1 cellular context compared by ENCODE assay signal in genomic region chr16:87303431-87303930, GRCh38.
TF ChIP-seq lines count a peak whose summit lies in the region.

No MANE protein-coding gene starts in this region.

TF ChIP-seq in GM23338, 12 proteins besides CTCF, POLR2A, EP300 and RAD21 (continued from another document):
- TF ChIP-seq, protein P1, sequence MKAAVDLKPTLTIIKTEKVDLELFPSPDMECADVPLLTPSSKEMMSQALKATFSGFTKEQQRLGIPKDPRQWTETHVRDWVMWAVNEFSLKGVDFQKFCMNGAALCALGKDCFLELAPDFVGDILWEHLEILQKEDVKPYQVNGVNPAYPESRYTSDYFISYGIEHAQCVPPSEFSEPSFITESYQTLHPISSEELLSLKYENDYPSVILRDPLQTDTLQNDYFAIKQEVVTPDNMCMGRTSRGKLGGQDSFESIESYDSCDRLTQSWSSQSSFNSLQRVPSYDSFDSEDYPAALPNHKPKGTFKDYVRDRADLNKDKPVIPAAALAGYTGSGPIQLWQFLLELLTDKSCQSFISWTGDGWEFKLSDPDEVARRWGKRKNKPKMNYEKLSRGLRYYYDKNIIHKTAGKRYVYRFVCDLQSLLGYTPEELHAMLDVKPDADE (IDR thresholded peaks at IDR 0.05) = no peak
- TF ChIP-seq JUNB (IDR thresholded peaks at IDR 0.05; ENCODE audit: unreplicated experiment) (no peak), CREB1 (CRISPR knock-in tag; IDR thresholded peaks at IDR 0.05; ENCODE audit: low read depth) (no peak), NANOG (IDR thresholded peaks at IDR 0.05; ENCODE audit: borderline replicate concordance) (no peak), REST (IDR thresholded peaks at IDR 0.05; ENCODE audit: unreplicated experiment) (no peak)
- TF ChIP-seq, protein P2, sequence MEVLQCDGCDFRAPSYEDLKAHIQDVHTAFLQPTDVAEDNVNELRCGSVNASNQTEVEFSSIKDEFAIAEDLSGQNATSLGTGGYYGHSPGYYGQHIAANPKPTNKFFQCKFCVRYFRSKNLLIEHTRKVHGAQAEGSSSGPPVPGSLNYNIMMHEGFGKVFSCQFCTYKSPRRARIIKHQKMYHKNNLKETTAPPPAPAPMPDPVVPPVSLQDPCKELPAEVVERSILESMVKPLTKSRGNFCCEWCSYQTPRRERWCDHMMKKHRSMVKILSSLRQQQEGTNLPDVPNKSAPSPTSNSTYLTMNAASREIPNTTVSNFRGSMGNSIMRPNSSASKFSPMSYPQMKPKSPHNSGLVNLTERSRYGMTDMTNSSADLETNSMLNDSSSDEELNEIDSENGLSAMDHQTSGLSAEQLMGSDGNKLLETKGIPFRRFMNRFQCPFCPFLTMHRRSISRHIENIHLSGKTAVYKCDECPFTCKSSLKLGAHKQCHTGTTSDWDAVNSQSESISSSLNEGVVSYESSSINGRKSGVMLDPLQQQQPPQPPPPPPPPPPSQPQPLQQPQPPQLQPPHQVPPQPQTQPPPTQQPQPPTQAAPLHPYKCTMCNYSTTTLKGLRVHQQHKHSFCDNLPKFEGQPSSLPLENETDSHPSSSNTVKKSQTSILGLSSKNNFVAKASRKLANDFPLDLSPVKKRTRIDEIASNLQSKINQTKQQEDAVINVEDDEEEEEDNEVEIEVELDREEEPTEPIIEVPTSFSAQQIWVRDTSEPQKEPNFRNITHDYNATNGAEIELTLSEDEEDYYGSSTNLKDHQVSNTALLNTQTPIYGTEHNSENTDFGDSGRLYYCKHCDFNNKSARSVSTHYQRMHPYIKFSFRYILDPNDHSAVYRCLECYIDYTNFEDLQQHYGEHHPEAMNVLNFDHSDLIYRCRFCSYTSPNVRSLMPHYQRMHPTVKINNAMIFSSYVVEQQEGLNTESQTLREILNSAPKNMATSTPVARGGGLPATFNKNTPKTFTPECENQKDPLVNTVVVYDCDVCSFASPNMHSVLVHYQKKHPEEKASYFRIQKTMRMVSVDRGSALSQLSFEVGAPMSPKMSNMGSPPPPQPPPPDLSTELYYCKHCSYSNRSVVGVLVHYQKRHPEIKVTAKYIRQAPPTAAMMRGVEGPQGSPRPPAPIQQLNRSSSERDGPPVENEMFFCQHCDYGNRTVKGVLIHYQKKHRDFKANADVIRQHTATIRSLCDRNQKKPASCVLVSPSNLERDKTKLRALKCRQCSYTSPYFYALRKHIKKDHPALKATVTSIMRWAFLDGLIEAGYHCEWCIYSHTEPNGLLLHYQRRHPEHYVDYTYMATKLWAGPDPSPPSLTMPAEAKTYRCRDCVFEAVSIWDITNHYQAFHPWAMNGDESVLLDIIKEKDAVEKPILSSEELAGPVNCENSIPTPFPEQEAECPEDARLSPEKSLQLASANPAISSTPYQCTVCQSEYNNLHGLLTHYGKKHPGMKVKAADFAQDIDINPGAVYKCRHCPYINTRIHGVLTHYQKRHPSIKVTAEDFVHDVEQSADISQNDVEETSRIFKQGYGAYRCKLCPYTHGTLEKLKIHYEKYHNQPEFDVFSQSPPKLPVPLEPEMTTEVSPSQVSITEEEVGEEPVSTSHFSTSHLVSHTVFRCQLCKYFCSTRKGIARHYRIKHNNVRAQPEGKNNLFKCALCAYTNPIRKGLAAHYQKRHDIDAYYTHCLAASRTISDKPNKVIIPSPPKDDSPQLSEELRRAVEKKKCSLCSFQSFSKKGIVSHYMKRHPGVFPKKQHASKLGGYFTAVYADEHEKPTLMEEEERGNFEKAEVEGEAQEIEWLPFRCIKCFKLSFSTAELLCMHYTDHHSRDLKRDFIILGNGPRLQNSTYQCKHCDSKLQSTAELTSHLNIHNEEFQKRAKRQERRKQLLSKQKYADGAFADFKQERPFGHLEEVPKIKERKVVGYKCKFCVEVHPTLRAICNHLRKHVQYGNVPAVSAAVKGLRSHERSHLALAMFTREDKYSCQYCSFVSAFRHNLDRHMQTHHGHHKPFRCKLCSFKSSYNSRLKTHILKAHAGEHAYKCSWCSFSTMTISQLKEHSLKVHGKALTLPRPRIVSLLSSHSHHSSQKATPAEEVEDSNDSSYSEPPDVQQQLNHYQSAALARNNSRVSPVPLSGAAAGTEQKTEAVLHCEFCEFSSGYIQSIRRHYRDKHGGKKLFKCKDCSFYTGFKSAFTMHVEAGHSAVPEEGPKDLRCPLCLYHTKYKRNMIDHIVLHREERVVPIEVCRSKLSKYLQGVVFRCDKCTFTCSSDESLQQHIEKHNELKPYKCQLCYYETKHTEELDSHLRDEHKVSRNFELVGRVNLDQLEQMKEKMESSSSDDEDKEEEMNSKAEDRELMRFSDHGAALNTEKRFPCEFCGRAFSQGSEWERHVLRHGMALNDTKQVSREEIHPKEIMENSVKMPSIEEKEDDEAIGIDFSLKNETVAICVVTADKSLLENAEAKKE (CRISPR knock-in tag; IDR thresholded peaks at IDR 0.05) = no peak
